Comparison of ENCODE assay signal across 8 cellular contexts in the genomic region with DNA sequence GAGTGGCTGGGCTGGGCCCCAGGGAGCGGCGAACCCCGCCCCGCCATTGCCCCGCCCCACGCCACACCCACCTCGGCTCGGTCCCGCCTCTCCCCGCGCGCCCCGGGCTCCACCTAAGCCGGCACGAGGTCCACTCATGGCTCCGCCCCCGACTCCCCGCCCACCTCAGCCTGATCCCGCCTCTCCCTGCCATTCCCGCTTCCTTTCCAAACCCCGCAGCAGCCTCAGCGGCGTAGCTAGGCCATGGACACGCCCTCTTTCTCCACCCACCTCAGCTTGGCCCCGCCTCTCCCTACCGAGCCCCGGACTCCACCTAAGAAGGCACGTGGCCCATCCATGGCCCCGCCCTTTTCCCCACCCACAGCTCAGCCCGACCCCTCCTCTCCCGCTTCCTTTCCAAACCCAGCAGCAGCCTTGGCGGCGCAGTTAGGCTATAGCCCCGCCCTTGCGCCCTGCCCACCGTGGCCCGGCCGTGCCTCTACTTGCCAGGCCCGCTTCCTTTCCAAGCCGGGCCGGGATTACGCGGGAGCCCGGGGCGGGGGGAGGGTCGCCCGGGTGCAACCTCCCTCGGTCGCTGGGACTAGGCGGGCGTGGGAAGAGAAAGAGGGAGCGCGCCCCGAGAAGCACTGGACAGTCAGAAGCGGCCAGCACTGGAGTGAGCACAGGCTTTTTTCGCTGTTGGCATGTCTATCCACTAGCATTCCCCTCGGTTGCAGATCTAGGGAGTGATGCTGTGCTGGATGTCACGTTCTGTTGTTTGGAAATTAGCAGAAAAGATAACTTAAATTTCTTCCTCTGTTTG. TPM values are rescaled to one million over a fixed set of nuclear protein-coding genes. Genes with fewer than 3 reads are reported as not detected.
A peak's percentile ranks its signal among the peaks of the same experiment; 100 is the strongest.
DNase-seq lines count a peak whose midpoint lies in the region; ATAC-seq and TF ChIP-seq lines count a peak whose summit lies in the region.

A gene with protein sequence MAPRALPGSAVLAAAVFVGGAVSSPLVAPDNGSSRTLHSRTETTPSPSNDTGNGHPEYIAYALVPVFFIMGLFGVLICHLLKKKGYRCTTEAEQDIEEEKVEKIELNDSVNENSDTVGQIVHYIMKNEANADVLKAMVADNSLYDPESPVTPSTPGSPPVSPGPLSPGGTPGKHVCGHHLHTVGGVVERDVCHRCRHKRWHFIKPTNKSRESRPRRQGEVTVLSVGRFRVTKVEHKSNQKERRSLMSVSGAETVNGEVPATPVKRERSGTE (minus strand): TSS at position 4 of the 802 bp plus-strand sequence. CDS start 89 bp downstream, outside the sequence.

- TF ChIP-seq CTCF in AG09309 (IDR thresholded peaks at IDR 0.05; ENCODE audit: control insufficient read depth, insufficient read depth, low read depth, low read length, missing control alignments) = no peak

- DNase-seq in AG09309 (ENCODE audit: low read depth) (peak; percentile 97), NCI-H460 (ENCODE audit: extremely low read depth, low read depth) (peak; percentile 98), cerebellar nuclear complex (lab: John Stamatoyannopoulos, UW) (peak; percentile 100), iris pigment epithelial cell (ENCODE audit: low read depth) (peak; percentile 100)
- DNase-seq in activated CD4-positive, alpha-beta T cell treated with anti-CD3 and anti-CD28 coated beads for 1 hour = peak; percentile 96
- DNase-seq in stimulated activated CD4-positive, alpha-beta T cell treated with anti-CD3 and anti-CD28 coated beads, Interleukin-12 subunit alpha, Interleukin-12 subunit beta, amount 100 ng/mL, for 24 hours (ENCODE audit: low read depth in 2 of 2) = peak; percentile 99 to 100

- ATAC-seq in GM19043 (IDR thresholded peaks at IDR 0.05; ENCODE audit: low read depth, unreplicated experiment) (peak; percentile 78), HG03432 (IDR thresholded peaks at IDR 0.05; ENCODE audit: unreplicated experiment) (peak; percentile 81)

- H3K4me3 ChIP-seq in AG09309 (ENCODE audit: control insufficient read depth, low read depth, low read length) = peak within 1 kb of the TSS; percentile 74

RNA-seq across cellular contexts. Expression of the gene that starts here (rescaled TPM):
- total RNA-seq in NCI-H460 (2014; rRNA removed; shearing (Covaris generic)) = 19.0 and 21.7 TPM in 2 replicates
- 3.7 and 8.0 TPM in 2 replicates for polyA plus RNA-seq in NCI-H460 (2014; cell fraction: nucleus; rRNA removed)

Comparison
In these comparisons a context has a peak if more than half of its experiments do, and no peak if none do; other contexts are left out.
1. Peak in every context shown above with its lines: DNase-seq, ATAC-seq and H3K4me3 ChIP-seq.